28 cellular contexts compared by ENCODE assay signal in genomic region chr7:4430227-4430626, GRCh38.
"Had no signal": no experiment of that assay in that cellular context is flagged by ENCODE, and none has a peak within 500 bp of the region (broad histone marks: within the 10 kb centered on the region; RNA-seq: fewer than 3 reads in every experiment).

No MANE protein-coding gene starts in this region.

- DNase-seq: stimulated activated CD4-positive, alpha-beta T cell treated with anti-CD3 and anti-CD28 coated beads, Interleukin-2, amount 100 ng/mL, for 48 hours; stimulated activated CD4-positive, alpha-beta T cell treated with anti-CD3 and anti-CD28 coated beads, Interleukin-4, amount 100 ng/mL, for 1 hour; stimulated activated CD4-positive, alpha-beta T cell treated with anti-CD3 and anti-CD28 coated beads, Interleukin-4, amount 100 ng/mL, for 24 hours; stimulated activated CD4-positive, alpha-beta T cell treated with anti-CD3 and anti-CD28 coated beads, Interleukin-4, amount 100 ng/mL, for 4 hours; stimulated activated CD8-positive, alpha-beta memory T cell treated with anti-CD3 and anti-CD28 coated beads, Interleukin-4, amount 100 ng/mL, for 48 hours; stimulated activated naive B cell treated with anti-CD40 and anti-IgM and Interleukin-4, amounts not matched to agents 10 μg/mL and 1 μg/mL and 100 μg/mL, for 72 hours; stimulated activated naive CD4-positive, alpha-beta T cell; stimulated activated naive CD4-positive, alpha-beta T cell treated with Interleukin-2 at 50 U/mL for 16 hours; stimulated activated naive CD8-positive, alpha-beta T cell treated with anti-CD3 and anti-CD28 coated beads, Interleukin-15, amount 100 ng/mL, for 72 hours; stimulated activated naive CD8-positive, alpha-beta T cell treated with anti-CD3 and anti-CD28 coated beads, Interleukin-15, Interleukin-2, amounts not matched to agents 100 U/mL and 50 U/mL, for 24 hours; stomach; substantia nigra; testis; thyroid gland; tibial artery; transverse colon; trophoblast cell; upper lobe of left lung; upper lobe of right lung; uterus had no signal

- H3K27ac ChIP-seq: stomach, suprapubic skin, testis, thoracic aorta, thyroid gland, tibial artery, tibial nerve, transverse colon, upper lobe of left lung, upper lobe of right lung, uterus, vagina had no signal

- H3K4me3 ChIP-seq: stomach, suprapubic skin, testis, thoracic aorta, thyroid gland, tibial artery, tibial nerve, transverse colon, upper lobe of left lung, upper lobe of right lung, uterus, vagina had no signal

- H3K4me1 ChIP-seq: stomach, suprapubic skin, testis, thyroid gland, tibial artery, tibial nerve, transverse colon, upper lobe of left lung, upper lobe of right lung, uterus, vagina had no signal

- H3K27me3 ChIP-seq: stomach, suprapubic skin, testis, thyroid gland, tibial nerve, transverse colon, upper lobe of left lung, upper lobe of right lung, uterus, vagina had no signal

- H3K36me3 Mint-ChIP-seq: stimulated activated effector memory CD8-positive, alpha-beta T cell treated with anti-CD3 and anti-CD28 coated beads, Interleukin-12 subunit alpha, Interleukin-12 subunit beta, amount 100 ng/mL, for 72 hours; stimulated activated memory B cell treated with anti-CD40 and anti-IgM and Interleukin-4, amounts not matched to agents 10 μg/mL and 1 μg/mL and 100 μg/mL, for 72 hours; type B pancreatic cell had no signal

- H3K36me3 ChIP-seq: stomach, suprapubic skin, thoracic aorta, thyroid gland, tibial artery, tibial nerve, transverse colon, upper lobe of left lung, upper lobe of right lung, uterus, vagina had no signal

- H3K27ac Mint-ChIP-seq: stimulated activated effector memory CD8-positive, alpha-beta T cell treated with anti-CD3 and anti-CD28 coated beads, Interleukin-12 subunit alpha, Interleukin-12 subunit beta, amount 100 ng/mL, for 72 hours; stimulated activated memory B cell treated with anti-CD40 and anti-IgM and Interleukin-4, amounts not matched to agents 10 μg/mL and 1 μg/mL and 100 μg/mL, for 72 hours; stimulated activated naive B cell treated with anti-CD40 and anti-IgM and Interleukin-4, amounts not matched to agents 10 μg/mL and 1 μg/mL and 100 μg/mL, for 72 hours; stimulated activated naive CD8-positive, alpha-beta T cell treated with anti-CD3 and anti-CD28 coated beads, Interleukin-15, amount 100 ng/mL, for 72 hours; stimulated activated naive CD8-positive, alpha-beta T cell treated with anti-CD3 and anti-CD28 coated beads, Interleukin-15, Interleukin-2, amounts not matched to agents 100 ng/mL and 50 ng/mL, for 24 hours; type B pancreatic cell had no signal

- ATAC-seq: stimulated activated effector memory CD8-positive, alpha-beta T cell treated with anti-CD3 and anti-CD28 coated beads, Interleukin-12 subunit alpha, Interleukin-12 subunit beta, amount 100 ng/mL, for 72 hours; stimulated activated memory B cell treated with anti-CD40 and anti-IgM and Interleukin-4, amounts not matched to agents 10 μg/mL and 1 μg/mL and 100 μg/mL, for 72 hours; stimulated activated naive B cell treated with anti-CD40 and anti-IgM and Interleukin-4, amounts not matched to agents 10 μg/mL and 1 μg/mL and 100 μg/mL, for 72 hours; stimulated activated naive CD8-positive, alpha-beta T cell treated with anti-CD3 and anti-CD28 coated beads, Interleukin-15, amount 100 ng/mL, for 72 hours; stimulated activated naive CD8-positive, alpha-beta T cell treated with anti-CD3 and anti-CD28 coated beads, Interleukin-15, Interleukin-2, amounts not matched to agents 100 U/mL and 50 U/mL, for 24 hours; upper lobe of right lung had no signal

- H3K9me3 Mint-ChIP-seq: stimulated activated effector memory CD8-positive, alpha-beta T cell treated with anti-CD3 and anti-CD28 coated beads, Interleukin-12 subunit alpha, Interleukin-12 subunit beta, amount 100 ng/mL, for 72 hours; type B pancreatic cell had no signal

- H3K9me3 ChIP-seq: testis, thyroid gland, upper lobe of right lung had no signal

- H3K4me3 Mint-ChIP-seq: stimulated activated effector memory CD8-positive, alpha-beta T cell treated with anti-CD3 and anti-CD28 coated beads, Interleukin-12 subunit alpha, Interleukin-12 subunit beta, amount 100 ng/mL, for 72 hours; stimulated activated memory B cell treated with anti-CD40 and anti-IgM and Interleukin-4, amounts not matched to agents 10 μg/mL and 1 μg/mL and 100 μg/mL, for 72 hours; stimulated activated naive B cell treated with anti-CD40 and anti-IgM and Interleukin-4, amounts not matched to agents 10 μg/mL and 1 μg/mL and 100 μg/mL, for 72 hours; stimulated activated naive CD8-positive, alpha-beta T cell treated with anti-CD3 and anti-CD28 coated beads, Interleukin-15, amount 100 ng/mL, for 72 hours; stimulated activated naive CD8-positive, alpha-beta T cell treated with anti-CD3 and anti-CD28 coated beads, Interleukin-15, Interleukin-2, amounts not matched to agents 100 ng/mL and 50 ng/mL, for 24 hours; type B pancreatic cell had no signal

- H3K4me1 Mint-ChIP-seq: stimulated activated effector memory CD8-positive, alpha-beta T cell treated with anti-CD3 and anti-CD28 coated beads, Interleukin-12 subunit alpha, Interleukin-12 subunit beta, amount 100 ng/mL, for 72 hours; stimulated activated memory B cell treated with anti-CD40 and anti-IgM and Interleukin-4, amounts not matched to agents 10 μg/mL and 1 μg/mL and 100 μg/mL, for 72 hours; stimulated activated naive B cell treated with anti-CD40 and anti-IgM and Interleukin-4, amounts not matched to agents 10 μg/mL and 1 μg/mL and 100 μg/mL, for 72 hours; stimulated activated naive CD8-positive, alpha-beta T cell treated with anti-CD3 and anti-CD28 coated beads, Interleukin-15, amount 100 ng/mL, for 72 hours had no signal
